Comparison of ENCODE assay signal across 34 cellular contexts in the genomic region with DNA sequence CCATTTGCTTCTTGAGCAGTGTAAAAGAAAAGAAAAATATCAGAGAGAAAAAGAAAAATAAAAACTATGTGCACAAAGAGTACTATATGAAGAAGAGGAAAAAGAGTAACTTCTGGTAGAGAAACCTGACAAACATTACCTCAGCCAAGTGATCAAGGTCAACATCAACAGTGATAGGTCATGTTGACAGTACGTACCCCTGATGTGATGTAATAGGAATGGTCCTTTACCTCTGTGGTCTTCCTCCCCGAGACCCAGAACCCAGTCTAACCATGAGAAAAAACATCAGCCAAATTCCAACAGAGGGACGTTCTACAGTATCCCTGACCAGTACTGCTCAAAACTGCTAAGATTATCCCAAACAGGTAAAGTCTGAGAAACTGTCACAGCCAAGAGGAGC. TPM values are rescaled to one million over a fixed set of nuclear protein-coding genes. Genes with fewer than 3 reads are reported as not detected.
"Had no signal": no experiment of that assay in that cellular context is flagged by ENCODE, and none has a peak within 500 bp of the region (broad histone marks: within the 10 kb centered on the region; RNA-seq: fewer than 3 reads in every experiment).

No MANE protein-coding gene starts in this region.

- H3K27ac ChIP-seq: colonic mucosa, esophagus muscularis mucosa, foreskin keratinocyte, gastroesophageal sphincter, heart left ventricle, hepatocyte, left ventricle myocardium inferior, lower lobe of right lung, neutrophil, pancreas, thoracic aorta, tibial nerve, upper lobe of left lung had no signal

- DNase-seq: colonic mucosa; effector memory CD4-positive, alpha-beta T cell; foreskin keratinocyte; heart left ventricle; left cardiac atrium; left ventricle myocardium inferior; lower lobe of right lung; pancreas; stimulated activated CD4-positive, alpha-beta T cell treated with anti-CD3 and anti-CD28 coated beads, Interleukin-12 subunit alpha, Interleukin-12 subunit beta, amount 100 ng/mL, for 4 hours; stimulated activated CD4-positive, alpha-beta T cell treated with anti-CD3 and anti-CD28 coated beads, Interleukin-1b, Interleukin-23, amount 100 ng/mL, for 48 hours; stimulated activated CD4-positive, alpha-beta T cell treated with anti-CD3 and anti-CD28 coated beads, Interleukin-4, amount 100 ng/mL, for 1 hour; stimulated activated CD8-positive, alpha-beta memory T cell treated with anti-CD3 and anti-CD28 coated beads, Interleukin-4, amount 100 ng/mL, for 48 hours; stimulated activated naive CD4-positive, alpha-beta T cell treated with Interleukin-2 at 50 U/mL for 16 hours; upper lobe of left lung had no signal

- H3K4me3 ChIP-seq: colonic mucosa, esophagus muscularis mucosa, gastroesophageal sphincter, heart left ventricle, hepatocyte, left ventricle myocardium inferior, lower lobe of right lung, pancreas, smooth muscle cell, thoracic aorta, tibial nerve, upper lobe of left lung had no signal

- H3K27me3 ChIP-seq: colonic mucosa, esophagus muscularis mucosa, foreskin keratinocyte, gastroesophageal sphincter, heart left ventricle, hepatocyte, neutrophil, pancreas, tibial nerve, upper lobe of left lung had no signal

- H3K4me1 Mint-ChIP-seq: neural crest cell had no signal

- H3K27ac Mint-ChIP-seq: dendritic cell treated with granulocyte-macrophage colony-stimulating factor and Interleukin-4, amounts not matched to agents 40 ng/mL and 50 ng/mL, for 4 days had no signal

- H3K9me3 ChIP-seq: colonic mucosa, esophagus muscularis mucosa, gastroesophageal sphincter, heart left ventricle, left ventricle myocardium inferior, lower lobe of right lung, neutrophil, pancreas, thoracic aorta, tibial nerve, upper lobe of left lung had no signal

- H3K27me3 Mint-ChIP-seq: dendritic cell treated with granulocyte-macrophage colony-stimulating factor and Interleukin-4, amounts not matched to agents 40 ng/mL and 50 ng/mL, for 4 days; naive thymus-derived CD8-positive, alpha-beta T cell had no signal

- ATAC-seq: foreskin keratinocyte; gastroesophageal sphincter; heart left ventricle; left cardiac atrium; lower lobe of right lung; naive thymus-derived CD8-positive, alpha-beta T cell; pancreas; sciatic nerve had no signal

- H3K9me3 Mint-ChIP-seq: dendritic cell treated with granulocyte-macrophage colony-stimulating factor and Interleukin-4, amounts not matched to agents 40 ng/mL and 50 ng/mL, for 4 days; naive thymus-derived CD8-positive, alpha-beta T cell; neural crest cell had no signal

- H3K4me3 Mint-ChIP-seq: dendritic cell treated with granulocyte-macrophage colony-stimulating factor and Interleukin-4, amounts not matched to agents 40 ng/mL and 50 ng/mL, for 4 days; naive thymus-derived CD8-positive, alpha-beta T cell; neural crest cell had no signal

- H3K4me1 ChIP-seq: colonic mucosa, esophagus muscularis mucosa, foreskin keratinocyte, gastroesophageal sphincter, left ventricle myocardium inferior, lower lobe of right lung, pancreas, tibial nerve, upper lobe of left lung had no signal

- H3K36me3 ChIP-seq: colonic mucosa, pancreas had no signal

RNA-seq across cellular contexts. Expression of a gene that starts 13.5 kb away (rescaled TPM):
- total RNA-seq: chondrocyte, colonic mucosa, endothelial cell of umbilical vein, epithelial cell of proximal tubule, esophagus muscularis mucosa, fibroblast of lung, foreskin keratinocyte, heart left ventricle, kidney epithelial cell, left cardiac atrium, left ventricle myocardium inferior, lower lobe of right lung, mesenteric fat pad, myocyte, neural crest cell, omental fat pad, pancreas, posterior vena cava, sciatic nerve, smooth muscle cell, thoracic aorta, tibial nerve, upper lobe of left lung had no signal
- polyA plus RNA-seq: endothelial cell of umbilical vein; fibroblast of lung; foreskin keratinocyte; heart left ventricle; hepatocyte; naive thymus-derived CD8-positive, alpha-beta T cell; pancreas; smooth muscle cell had no signal

RNA-seq across cellular contexts. Expression of a gene that starts 46.0 kb away (rescaled TPM):
- total RNA-seq: chondrocyte, colonic mucosa, endothelial cell of umbilical vein, epithelial cell of proximal tubule, esophagus muscularis mucosa, fibroblast of lung, foreskin keratinocyte, gastroesophageal sphincter, heart left ventricle, hepatocyte, kidney epithelial cell, left cardiac atrium, left ventricle myocardium inferior, lower lobe of right lung, mesenteric fat pad, myocyte, neural crest cell, omental fat pad, pancreas, posterior vena cava, sciatic nerve, smooth muscle cell, thoracic aorta, tibial nerve, upper lobe of left lung had no signal
- polyA plus RNA-seq: endothelial cell of umbilical vein; fibroblast of lung; foreskin keratinocyte; heart left ventricle; hepatocyte; naive thymus-derived CD8-positive, alpha-beta T cell; pancreas; smooth muscle cell had no signal

RNA-seq across cellular contexts. Expression of a gene that starts 48.8 kb away (rescaled TPM):
- total RNA-seq: chondrocyte; endothelial cell of umbilical vein; fibroblast of lung; hepatocyte; kidney epithelial cell; myocyte; naive thymus-derived CD8-positive, alpha-beta T cell; neural crest cell had no signal
- polyA plus RNA-seq: endothelial cell of umbilical vein, fibroblast of lung, pancreas had no signal
